ENCODE assay signal across 8 cellular contexts in the genomic region with DNA sequence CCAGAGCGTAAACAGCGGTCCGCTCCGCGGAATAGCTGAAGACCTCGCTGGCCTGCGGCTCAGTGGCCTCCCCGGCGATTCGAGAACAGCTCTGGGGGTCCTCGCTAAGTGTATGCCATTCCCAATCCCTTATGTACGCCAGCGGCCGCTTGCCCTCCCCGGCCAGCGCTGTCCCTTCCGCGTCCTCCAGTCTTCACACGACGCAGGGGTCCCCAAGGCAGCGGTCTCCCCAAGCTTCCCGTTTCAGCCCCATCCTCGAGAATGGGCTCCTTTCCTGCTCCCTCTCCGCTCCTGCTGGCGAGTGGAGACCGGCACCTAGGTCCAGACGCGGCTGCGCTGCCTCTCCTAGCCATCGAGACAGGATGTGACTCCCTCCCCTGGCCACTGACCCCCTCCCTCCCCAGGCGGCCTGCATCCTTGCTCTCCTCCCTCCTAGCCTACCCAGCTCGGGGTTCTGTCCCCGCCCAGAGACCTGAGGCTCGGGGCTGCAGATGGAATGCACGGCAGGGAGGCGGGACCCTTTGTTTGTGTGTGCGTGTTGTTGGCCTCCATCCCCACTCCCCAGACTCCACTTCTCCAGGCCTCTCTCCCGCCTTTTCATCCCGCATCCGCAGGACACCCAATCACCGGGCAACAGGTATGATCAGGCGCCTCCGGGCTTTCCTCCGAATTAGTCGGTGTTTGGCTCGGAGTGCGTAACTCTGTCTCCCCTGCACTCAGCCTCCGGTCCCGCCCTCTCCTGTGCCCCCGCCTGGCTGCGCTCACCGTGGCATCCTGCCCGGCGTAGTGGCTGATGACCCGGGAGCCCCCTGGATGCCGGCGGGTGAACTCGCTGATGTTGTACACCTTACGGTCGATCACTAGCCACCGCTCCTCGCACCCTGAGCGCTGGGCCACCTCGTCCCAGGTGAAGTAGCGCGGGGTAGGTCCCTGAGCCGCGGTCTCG. TPM values are rescaled to one million over a fixed set of nuclear protein-coding genes. Genes with fewer than 3 reads are reported as not detected.
DNase-seq lines count a peak whose midpoint lies in the region; ATAC-seq and TF ChIP-seq lines count a peak whose summit lies in the region.

No MANE protein-coding gene starts in this region.

- intact Hi-C loops in mucosa of descending colon (cut with DNase I, micrococcal nuclease): no loop called here

- DNase-seq in AG08396 (ENCODE audit: low spot score) (peak; percentile 75), NCI-H526 treated with DMSO at 0.1 percent for 48 hours (lab: John Stamatoyannopoulos, UW) (peak; percentile 85), activated T-cell treated with anti-CD3 and anti-CD28 coated beads for 48 hours (ENCODE audit: low read depth) (peak; percentile 62), erythroblast (lab: John Stamatoyannopoulos, UW) (peak; percentile 77 to 79), mucosa of descending colon (peak; percentile 33 to 70 (median 63))

- H3K9me3 ChIP-seq in mucosa of descending colon: no peaks in the 10 kb centered on the region
- no peaks in the 10 kb centered on the region for H3K9me3 ChIP-seq in stomach smooth muscle (ENCODE audit: control insufficient read depth in 2 of 2, low read length in 2 of 2)

- ATAC-seq in HG03135 (IDR thresholded peaks at IDR 0.05; ENCODE audit: unreplicated experiment) (peak; percentile 35), mucosa of descending colon (peak; percentile 23)

- H3K4me3 ChIP-seq in mucosa of descending colon (peak overlapping the region; percentile 14), stomach smooth muscle (ENCODE audit: low read length in 2 of 2) (peak overlapping the region; percentile 93)

- H3K27me3 ChIP-seq in stomach smooth muscle (ENCODE audit: control insufficient read depth in 1 of 2, insufficient read depth in 2 of 2, low read length in 2 of 2): no peaks in the 10 kb centered on the region

- H3K36me3 ChIP-seq in mucosa of descending colon (ENCODE audit: low read depth): no peaks in the 10 kb centered on the region
- H3K36me3 ChIP-seq in stomach smooth muscle (ENCODE audit: control insufficient read depth in 2 of 2, insufficient read depth in 2 of 2, low read length in 2 of 2): peaks cover 8 to 10% of the 10 kb centered on the region in 2 donors

- H3K27ac ChIP-seq in stomach smooth muscle (ENCODE audit: low read length): peak overlapping the region; percentile 85

- TF ChIP-seq POLR2A in GM18526 (IDR thresholded peaks at IDR 0.05; ENCODE audit: extremely low read depth, insufficient read length): peak; percentile 45
- TF ChIP-seq POLR2A in erythroblast (IDR thresholded peaks at IDR 0.05; ENCODE audit: low read length): no peak

- peaks cover 17% of the 10 kb centered on the region for H3K4me1 ChIP-seq in mucosa of descending colon (ENCODE audit: low read depth)
- H3K4me1 ChIP-seq in stomach smooth muscle (ENCODE audit: control insufficient read depth, insufficient read depth, low read length): peaks cover 19% of the 10 kb centered on the region

- H3K9ac ChIP-seq in stomach smooth muscle (ENCODE audit: low read length in 2 of 2): peak overlapping the region; percentile 86 to 88

- no peak for TF ChIP-seq CTCF in mucosa of descending colon (IDR thresholded peaks at IDR 0.05)

RNA-seq across cellular contexts. Expression of a gene that starts 0.7 kb away (rescaled TPM):
- total RNA-seq in mucosa of descending colon: 10 to 100 TPM in 1 of 3 donors, 1 to 10 TPM in 2; 2.8 to 17.3 (median 7.3) TPM

RNA-seq across cellular contexts. Expression of a gene that starts 12.0 kb away (rescaled TPM):
- total RNA-seq in mucosa of descending colon: 10 to 100 TPM in 1 of 3 donors, 1 to 10 TPM in 2; 2.5 to 29.3 (median 8.6) TPM

RNA-seq across cellular contexts. Expression of a gene that starts 23.4 kb away (rescaled TPM):
- 10 to 100 TPM in 1 of 3 donors, 1 to 10 TPM in 2; 7.5 to 21.8 (median 8.1) TPM for total RNA-seq in mucosa of descending colon

RNA-seq across cellular contexts. Expression of a gene that starts 23.7 kb away (rescaled TPM):
- total RNA-seq in mucosa of descending colon: 100 to 1,000 TPM in 1 of 3 donors, 10 to 100 TPM in 2; 56.1 to 107 (median 74.6) TPM

Comparison
In these comparisons a context has a peak if more than half of its experiments do, and no peak if none do; other contexts are left out.
1. Peak in every context shown above with its lines: DNase-seq, ATAC-seq, H3K4me3 ChIP-seq and H3K27ac ChIP-seq.